8 cellular contexts compared by ENCODE assay signal in the genomic region with DNA sequence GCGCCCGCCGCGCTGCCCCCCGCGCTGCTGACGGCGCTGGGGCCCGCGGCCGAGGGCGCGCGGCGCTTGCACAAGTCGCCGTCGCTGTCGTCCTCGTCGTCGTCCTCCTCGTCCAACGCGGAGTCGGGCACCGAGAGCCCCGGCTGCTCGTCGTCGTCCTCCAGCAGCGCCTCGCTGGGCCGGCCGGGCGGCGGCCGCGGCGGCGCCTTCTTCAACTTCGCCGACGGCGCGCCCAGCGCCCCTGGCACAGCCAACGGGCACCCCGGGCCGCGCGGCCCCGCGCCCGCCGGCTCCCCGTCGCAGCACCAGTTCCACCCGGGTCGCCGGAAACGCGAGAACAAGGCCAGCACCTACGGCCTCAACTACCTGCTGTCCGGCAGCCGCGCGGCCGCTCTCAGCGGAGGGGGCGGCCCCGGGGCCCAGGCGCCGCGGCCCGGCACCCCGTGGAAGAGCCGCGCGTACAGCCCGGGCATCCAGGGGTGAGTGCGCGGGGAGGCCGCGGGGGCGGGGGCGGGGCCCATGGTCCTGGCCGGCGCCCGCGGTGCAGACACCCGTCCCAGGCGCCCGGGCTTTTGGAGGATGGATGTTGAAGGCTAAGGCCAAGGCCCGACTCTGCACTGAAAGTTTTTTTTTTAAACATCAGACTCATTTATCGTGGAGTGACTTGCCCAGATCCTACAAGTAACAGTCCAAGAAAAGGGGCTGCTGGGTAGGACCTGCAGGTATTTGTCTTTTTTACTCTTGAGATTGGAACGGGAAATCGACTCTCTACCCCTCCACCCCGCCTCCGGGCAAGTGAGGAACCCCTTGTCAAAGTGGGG. TPM values are rescaled to one million over a fixed set of nuclear protein-coding genes. Genes with fewer than 3 reads are reported as not detected.
DNase-seq lines count a peak whose midpoint lies in the region; ATAC-seq and TF ChIP-seq lines count a peak whose summit lies in the region.

No MANE protein-coding gene starts in this region.

- peak overlapping the region; percentile 88 for H3K9ac ChIP-seq in trophoblast cell (ENCODE audit: low read length)

- no peak for ATAC-seq in HG03520 (IDR thresholded peaks at IDR 0.05; ENCODE audit: unreplicated experiment)
- ATAC-seq in HG02840 (IDR thresholded peaks at IDR 0.05; ENCODE audit: low FRiP score, unreplicated experiment) = no peak
- ATAC-seq in HG03097 (IDR thresholded peaks at IDR 0.05; ENCODE audit: low FRiP score, unreplicated experiment) = no peak

- H3K18ac ChIP-seq in trophoblast cell (ENCODE audit: low read length) = peak overlapping the region; percentile 66

- peak overlapping the region in 6 of 7 donors; percentile 22 to 78 (median 72) for H3K27ac Mint-ChIP-seq in CD14-positive monocyte

- no peak for TF ChIP-seq CTCF in CD14-positive monocyte (IDR thresholded peaks at IDR 0.05)
- no peak for TF ChIP-seq CTCF in fibroblast of the aortic adventitia (IDR thresholded peaks at IDR 0.05; ENCODE audit: insufficient read depth, low read length)

- intact Hi-C loops in CD14-positive monocyte (cut with micrococcal nuclease) = loop anchor here (2.0 to 5.0 kb wide), 2 partner anchors 1292 kb away; partner anchors contain the start of gene ICE1 (in 2 of the 2)

- H3K23ac ChIP-seq in trophoblast cell (ENCODE audit: low read length) = no peak overlapping the region

- peaks cover 13 to 16% of the 10 kb centered on the region in 2 experiments for H3K4me1 ChIP-seq in trophoblast cell (ENCODE audit: control insufficient read depth in 1 of 2, insufficient read depth in 2 of 2, low read length in 2 of 2)

- H3K4me2 ChIP-seq in trophoblast cell (ENCODE audit: low read length) = peak overlapping the region; percentile 79

- H4K91ac ChIP-seq in trophoblast cell (ENCODE audit: low read depth, low read length) = no peak overlapping the region

- peak overlapping the region; percentile 59 for H4K12ac ChIP-seq in trophoblast cell (ENCODE audit: low read depth, low read length)

- no peak overlapping the region for H2AK5ac ChIP-seq in trophoblast cell (ENCODE audit: low read length)

- peak overlapping the region; percentile 45 for H3K27ac ChIP-seq in trophoblast cell (ENCODE audit: low read depth, low read length)

- peak overlapping the region; percentile 31 for H4K8ac ChIP-seq in trophoblast cell (ENCODE audit: low read depth, low read length)

- H3K4me3 ChIP-seq in fibroblast of the aortic adventitia (ENCODE audit: low read depth, low read length) (peak overlapping the region; percentile 80), trophoblast cell (ENCODE audit: low read depth, low read length) (peak overlapping the region; percentile 91)

- peaks cover 3 to 9% (median 6%) of the 10 kb centered on the region in 3 donors for H3K27me3 Mint-ChIP-seq in CD14-positive monocyte (ENCODE audit: low read depth in 3 of 3)

- H2BK5ac ChIP-seq in trophoblast cell (ENCODE audit: low read depth, low read length, poor library complexity) = no peak overlapping the region

- H3K9me3 ChIP-seq in trophoblast cell (ENCODE audit: insufficient read depth, low read depth, low read length) = no peaks in the 10 kb centered on the region

- peak overlapping the region; percentile 81 to 90 for H3K4me3 Mint-ChIP-seq in CD14-positive monocyte

- H3K79me1 ChIP-seq in trophoblast cell (ENCODE audit: low read length) = peaks cover 15% of the 10 kb centered on the region

- peaks cover 13 to 21% of the 10 kb centered on the region in 2 donors for H3K36me3 Mint-ChIP-seq in CD14-positive monocyte

- DNase-seq in CD14-positive monocyte (ENCODE audit: low spot score) = no peak
- DNase-seq in HT-29 (ENCODE audit: low spot score) = peak; percentile 26
- DNase-seq in activated CD8-positive, alpha-beta memory T cell treated with anti-CD3 and anti-CD28 coated beads, Interleukin-2, amount 50 U/mL, for 4 hours = peak; percentile 35
- DNase-seq in fibroblast of the aortic adventitia (ENCODE audit: low read depth) = no peak
- peak in 1 of 2 donors; percentile 25 for DNase-seq in trophoblast cell

- no peak overlapping the region for H2BK120ac ChIP-seq in trophoblast cell (ENCODE audit: insufficient read depth, low read length, poor library complexity)

- peaks cover 30% of the 10 kb centered on the region for H3K79me2 ChIP-seq in trophoblast cell (ENCODE audit: control insufficient read depth, insufficient read depth, low read length, poor library complexity)

- no peak overlapping the region for H2BK12ac ChIP-seq in trophoblast cell (ENCODE audit: low read length)

- no CpG with 5 or more reads among the region's 100 CpGs for WGBS in trophoblast cell (ENCODE audit: extremely low coverage, insufficient coverage, insufficient read length)

- H3K9me3 Mint-ChIP-seq in CD14-positive monocyte = no peaks in the 10 kb centered on the region

- peaks cover 9 to 18% of the 10 kb centered on the region in 2 experiments for H3K36me3 ChIP-seq in trophoblast cell (ENCODE audit: control insufficient read depth in 1 of 2, insufficient read depth in 2 of 2, low read length in 2 of 2)

- H3K4me1 Mint-ChIP-seq in CD14-positive monocyte = peaks cover 61% of the 10 kb centered on the region

- peak overlapping the region; percentile 51 for H2AFZ ChIP-seq in trophoblast cell (ENCODE audit: insufficient read depth, low read length, poor library complexity)

- peak overlapping the region; percentile 59 for H3K4ac ChIP-seq in trophoblast cell (ENCODE audit: low read depth, low read length)

- H3K27me3 ChIP-seq in trophoblast cell (ENCODE audit: insufficient read depth, low read length) = no peaks in the 10 kb centered on the region

- peak overlapping the region; percentile 85 for H3K14ac ChIP-seq in trophoblast cell (ENCODE audit: low read length)

RNA-seq across cellular contexts. Expression of gene TENT4A, which starts 1.2 kb away (rescaled TPM):
- polyA plus RNA-seq in CD14-positive monocyte = under 1 TPM; 0.17 to 0.44 TPM
- 31.6 and 36.5 TPM in 2 replicates for total RNA-seq in HT-29 (2014; rRNA removed; shearing (Covaris generic))
- total RNA-seq in fibroblast of the aortic adventitia (ENCODE audit: low replicate concordance) = 13.2 and 21.4 TPM in 2 replicates
- 27.5 and 27.8 TPM in 2 replicates for polyA plus RNA-seq in trophoblast cell (2013)

Comparison
In these comparisons a context has a peak if more than half of its experiments do, and no peak if none do; other contexts are left out.
1. DNase-seq: peak in HT-29 (single experiment) and activated CD8-positive, alpha-beta memory T cell treated with anti-CD3 and anti-CD28 coated beads, Interleukin-2, amount 50 U/mL, for 4 hours (single experiment); none in CD14-positive monocyte (single experiment) and fibroblast of the aortic adventitia (single experiment).